Comparison of ENCODE assay signal across 9 cellular contexts in genomic region chr20:6940052-6940451, GRCh38.
DNase-seq lines count a peak whose midpoint lies in the region; ATAC-seq and TF ChIP-seq lines count a peak whose summit lies in the region.
"Had no signal": no experiment of that assay in that cellular context is flagged by ENCODE, and none has a peak within 500 bp of the region (broad histone marks: within the 10 kb centered on the region; RNA-seq: fewer than 3 reads in every experiment).

No MANE protein-coding gene starts in this region.

- H3K36me3 ChIP-seq in body of pancreas (replicated peaks in 1 of 2; ENCODE audit: insufficient read depth in 1 of 2, low read depth in 2 of 2) = no peaks in the 10 kb centered on the region
- H3K36me3 ChIP-seq in suprapubic skin = no peaks in the 10 kb centered on the region

- peak; percentile 10 for TF ChIP-seq CTCF in GM12864 (IDR thresholded peaks at IDR 0.05; ENCODE audit: low read depth, low read length, missing control alignments)
- peak in 6 of 7 experiments; percentile 5 to 32 (median 20) for TF ChIP-seq CTCF in body of pancreas (IDR thresholded peaks at IDR 0.05)
- TF ChIP-seq CTCF in mesothelial cell of epicardium (IDR thresholded peaks at IDR 0.05; ENCODE audit: unreplicated experiment) = peak; percentile 36
- TF ChIP-seq CTCF in suprapubic skin (IDR thresholded peaks at IDR 0.05) = no peak

- H3K27me3 ChIP-seq in body of pancreas (no peaks in the 10 kb centered on the region), suprapubic skin (no peaks in the 10 kb centered on the region)

- no peaks in the 10 kb centered on the region for H3K9me3 ChIP-seq in body of pancreas
- no peaks in the 10 kb centered on the region for H3K9me3 ChIP-seq in suprapubic skin

- H3K4me3 ChIP-seq in GM12864 (ENCODE audit: low read depth, low read length) = no peak overlapping the region
- no peak overlapping the region for H3K4me3 ChIP-seq in body of pancreas
- no peak overlapping the region for H3K4me3 ChIP-seq in suprapubic skin

- H3K27me3 Mint-ChIP-seq in mesothelial cell of epicardium (ENCODE audit: low read depth) = no peaks in the 10 kb centered on the region
- H3K27me3 Mint-ChIP-seq in activated T-cell treated with anti-CD3 and anti-CD28 coated beads, Interleukin-2, amount 50 U/mL, for 4 hours (ENCODE audit: low read depth) = no peaks in the 10 kb centered on the region

- no peak for TF ChIP-seq POLR2A in body of pancreas (IDR thresholded peaks at IDR 0.05)
- no peak for TF ChIP-seq POLR2A in suprapubic skin (IDR thresholded peaks at IDR 0.05)

- no peak for ATAC-seq in body of pancreas
- no peak for ATAC-seq in activated T-cell treated with anti-CD3 and anti-CD28 coated beads, Interleukin-2, amount 50 U/mL, for 4 hours

- H3K27ac ChIP-seq in body of pancreas (no peak overlapping the region), suprapubic skin (no peak overlapping the region)

- H3K9me3 Mint-ChIP-seq in mesothelial cell of epicardium = no peaks in the 10 kb centered on the region
- H3K9me3 Mint-ChIP-seq in activated T-cell treated with anti-CD3 and anti-CD28 coated beads, Interleukin-2, amount 50 U/mL, for 4 hours = peaks cover 4% of the 10 kb centered on the region

- H3K4me1 Mint-ChIP-seq in mesothelial cell of epicardium = peaks cover 2% of the 10 kb centered on the region
- H3K4me1 Mint-ChIP-seq in activated T-cell treated with anti-CD3 and anti-CD28 coated beads, Interleukin-2, amount 50 U/mL, for 4 hours (ENCODE audit: low read depth) = no peaks in the 10 kb centered on the region

- WGBS in body of pancreas, 2 donors = 32 to 44% methylated on average over 5 of the region's 5 CpGs
- 55% methylated on average over 5 of the region's 5 CpGs for WGBS in suprapubic skin

- no peak for TF ChIP-seq EP300 in suprapubic skin (IDR thresholded peaks at IDR 0.05)

- no peaks in the 10 kb centered on the region for H3K36me3 Mint-ChIP-seq in mesothelial cell of epicardium
- no peaks in the 10 kb centered on the region for H3K36me3 Mint-ChIP-seq in activated T-cell treated with anti-CD3 and anti-CD28 coated beads, Interleukin-2, amount 50 U/mL, for 4 hours (ENCODE audit: insufficient read depth)

- DNase-seq in GM12864 (ENCODE audit: low read depth) = no peak
- DNase-seq in NAMALWA (ENCODE audit: low spot score) = peak; percentile 59
- peak in 1 of 4 donors; percentile 3 for DNase-seq in body of pancreas
- no peak for DNase-seq in mesothelial cell of epicardium (ENCODE audit: low spot score in 2 of 2, unreplicated experiment in 2 of 2)
- DNase-seq in NCI-H748 treated with DMSO at 0.1 percent for 48 hours (lab: John Stamatoyannopoulos, UW) = no peak
- no peak for DNase-seq in suprapubic skin (ENCODE audit: low spot score in 2 of 2)
- DNase-seq in SW 1271 (lab: John Stamatoyannopoulos, UW) = no peak
- no peak for DNase-seq in activated T-cell treated with anti-CD3 and anti-CD28 coated beads, Interleukin-2, amount 50 U/mL, for 4 hours
- DNase-seq: NCI-H2171 had no signal

- no peak overlapping the region for H3K4me3 Mint-ChIP-seq in mesothelial cell of epicardium
- no peak overlapping the region for H3K4me3 Mint-ChIP-seq in activated T-cell treated with anti-CD3 and anti-CD28 coated beads, Interleukin-2, amount 50 U/mL, for 4 hours

- intact Hi-C loops in body of pancreas (cut with DNase I) = no loop called here

- no peaks in the 10 kb centered on the region for H3K4me1 ChIP-seq in body of pancreas
- H3K4me1 ChIP-seq in suprapubic skin = no peaks in the 10 kb centered on the region

- no peak overlapping the region for H3K27ac Mint-ChIP-seq in mesothelial cell of epicardium

Comparison
In these comparisons a context has a peak if more than half of its experiments do, and no peak if none do; other contexts are left out.
1. CTCF ChIP-seq: peak in GM12864 (single experiment), body of pancreas (6 of 7) and mesothelial cell of epicardium (single experiment); none in suprapubic skin (0 of 2).